11 cellular contexts compared by ENCODE assay signal in the genomic region with DNA sequence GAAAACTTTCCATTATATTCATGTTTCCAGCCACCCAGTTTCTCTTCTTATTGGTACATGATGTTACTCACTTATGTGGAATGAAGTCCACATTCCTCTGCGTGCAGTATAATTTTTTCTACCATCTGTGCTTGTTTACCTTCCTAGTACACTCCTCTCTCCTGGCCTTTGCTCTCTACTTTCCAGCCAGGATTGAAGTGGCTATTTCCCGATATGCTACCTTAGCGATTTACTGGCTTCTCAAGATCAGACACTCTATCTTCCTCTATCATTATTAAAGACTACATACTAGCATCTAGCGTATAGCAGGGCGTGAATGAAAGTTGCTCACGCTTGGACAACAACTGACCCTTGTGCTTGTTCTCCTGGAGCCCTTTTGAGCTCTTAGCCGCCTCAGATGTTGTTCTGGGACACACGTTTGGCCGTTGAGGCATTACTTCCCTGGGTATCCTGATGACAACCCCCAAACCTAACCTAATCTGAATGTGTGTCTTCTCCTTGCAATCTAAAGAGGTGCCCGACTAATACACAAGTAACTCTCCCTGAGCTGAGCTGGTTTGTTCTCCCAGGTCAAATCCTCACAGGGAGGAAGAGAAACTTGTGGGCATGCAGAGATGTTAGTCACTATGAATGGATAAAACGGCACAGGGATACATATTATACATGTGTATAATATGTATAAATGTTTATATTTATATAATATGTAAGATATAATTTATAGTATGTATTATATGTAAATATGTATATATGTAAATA. TPM values are rescaled to one million over a fixed set of nuclear protein-coding genes. Genes with fewer than 3 reads are reported as not detected.
DNase-seq lines count a peak whose midpoint lies in the region; ATAC-seq and TF ChIP-seq lines count a peak whose summit lies in the region.
"Had no signal": no experiment of that assay in that cellular context is flagged by ENCODE, and none has a peak within 500 bp of the region (broad histone marks: within the 10 kb centered on the region; RNA-seq: fewer than 3 reads in every experiment).

No MANE protein-coding gene starts in this region.

- no peak for TF ChIP-seq CTCF in stomach (IDR thresholded peaks at IDR 0.05)

- intact Hi-C loops in stomach (cut with DNase I; ENCODE audit: low total_unique reads): loop anchor here (10.0 kb wide), 1 partner anchor 50 kb away; no protein-coding TSS in a partner anchor

- H3K36me3 ChIP-seq in stomach: no peaks in the 10 kb centered on the region

- H3K27me3 ChIP-seq in stomach: no peaks in the 10 kb centered on the region

- peak overlapping the region in 4 of 5 donors; percentile 20 to 74 (median 40) for H3K27ac ChIP-seq in stomach
- H3K27ac ChIP-seq: 22Rv1 had no signal

- WGBS in stomach, 5 donors: 32 to 48% (median 44%) methylated on average over 11 of the region's 11 CpGs

- no peak overlapping the region for H3K4me3 ChIP-seq in stomach

- peaks cover 13 to 30% (median 21%) of the 10 kb centered on the region in 4 donors for H3K4me1 ChIP-seq in stomach

- H3K9me3 ChIP-seq in stomach: no peaks in the 10 kb centered on the region

- TF ChIP-seq EP300 in stomach (IDR thresholded peaks at IDR 0.05): no peak

- DNase-seq in DMS 273 (lab: John Stamatoyannopoulos, UW; ENCODE audit: unreplicated experiment) (peak; percentile 30), DMS 273 treated with DMSO at 0.1 percent for 48 hours (lab: John Stamatoyannopoulos, UW) (no peak), SW480 (ENCODE audit: low spot score) (peak; percentile 66), glomerular visceral epithelial cell (ENCODE audit: extremely low spot score) (peak; percentile 73), stomach (no peak), foreskin melanocyte (no peak), UCSD-AML1 (lab: John Stamatoyannopoulos, UW; ENCODE audit: unreplicated experiment) (no peak)
- DNase-seq: activated CD4-positive, alpha-beta memory T cell treated with anti-CD3 and anti-CD28 coated beads for 36 hours had no signal

- no peak for TF ChIP-seq POLR2A in stomach (IDR thresholded peaks at IDR 0.05)

- ATAC-seq in GM19467 (IDR thresholded peaks at IDR 0.05; ENCODE audit: unreplicated experiment): no peak

RNA-seq across cellular contexts. Expression of a gene that starts 13.4 kb away (rescaled TPM):
- 10 to 100 TPM in 4 of 5 donors, 1 to 10 TPM in 1; 9.9 to 83.4 (median 51.3) TPM for total RNA-seq in stomach
- 10 to 100 TPM in 2 of 3 donors, 1 to 10 TPM in 1; 7.3 to 18.3 (median 11.3) TPM for polyA plus RNA-seq in stomach
- total RNA-seq: activated CD4-positive, alpha-beta memory T cell treated with anti-CD3 and anti-CD28 coated beads for 36 hours; OCI-LY7 had no signal

RNA-seq across cellular contexts. Expression of a gene that starts 44.6 kb away (rescaled TPM):
- 10 to 100 TPM in 3 of 5 donors, 1 to 10 TPM in 2; 9.3 to 23.2 (median 12.3) TPM for total RNA-seq in stomach
- 10 to 100 TPM; 13.5 to 28.8 (median 21.7) TPM for polyA plus RNA-seq in stomach
- total RNA-seq: OCI-LY7 had no signal

RNA-seq across cellular contexts. Expression of a gene that starts 52.0 kb away (rescaled TPM):
- 1 to 10 TPM in 4 of 5 donors, under 1 TPM in 1; under 0.01 to 9.9 (median 8.5) TPM for total RNA-seq in stomach
- polyA plus RNA-seq in stomach: 1 to 10 TPM; 5.8 to 6.5 (median 5.9) TPM
- total RNA-seq: activated CD4-positive, alpha-beta memory T cell treated with anti-CD3 and anti-CD28 coated beads for 36 hours; OCI-LY7 had no signal

Comparison
In these comparisons a context has a peak if more than half of its experiments do, and no peak if none do; other contexts are left out.
1. DNase-seq: peak in DMS 273 (single experiment), SW480 (single experiment) and glomerular visceral epithelial cell (single experiment); none in DMS 273 treated with DMSO at 0.1 percent for 48 hours (single experiment), stomach (single experiment), foreskin melanocyte (single experiment) and UCSD-AML1 (single experiment).